In the genomic region with DNA sequence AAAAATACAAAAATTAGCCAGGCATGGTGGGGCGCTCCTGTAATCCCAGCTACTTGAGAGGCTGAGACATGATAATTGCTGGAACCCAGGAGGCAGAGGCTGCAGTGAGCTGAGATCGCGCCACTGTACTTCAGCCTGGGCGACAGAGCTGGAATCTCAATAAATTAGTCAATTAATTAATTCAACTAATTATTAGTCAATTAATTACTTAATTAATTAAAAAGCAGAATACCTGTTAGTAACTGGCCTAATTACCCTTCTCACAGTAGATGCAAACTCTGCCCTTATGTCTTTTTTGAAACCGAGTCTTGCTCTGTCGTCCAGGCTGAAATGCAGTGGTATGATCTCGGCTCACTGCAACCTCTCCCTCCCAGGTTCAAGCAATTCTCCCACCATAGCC, we compare ENCODE assay signal across 34 cellular contexts.
"Had no signal": no experiment of that assay in that cellular context is flagged by ENCODE, and none has a peak within 500 bp of the region (broad histone marks: within the 10 kb centered on the region; RNA-seq: fewer than 3 reads in every experiment).

No MANE protein-coding gene starts in this region.

- DNase-seq: Karpas-422, Kasumi-1, MG63, MM.1S, MV-4-11, NCI-H1048, NCI-H1092, NCI-H1092 treated with DMSO at 0.1 percent for 48 hours, NCI-H1105, NCI-H1105 treated with DMSO at 0.1 percent for 48 hours, NCI-H1417, NCI-H1417 treated with DMSO at 0.1 percent for 48 hours, NCI-H1436, NCI-H1436 treated with DMSO at 0.1 percent for 48 hours, NCI-H146, NCI-H1694, NCI-H1694 treated with DMSO at 0.1 percent for 48 hours, NCI-H187, NCI-H187 treated with DMSO at 0.1 percent for 48 hours, NCI-H1930, NCI-H2029, NCI-H2029 treated with DMSO at 0.1 percent for 48 hours, NCI-H2081, NCI-H2081 treated with DMSO at 0.1 percent for 48 hours, NCI-H2107, NCI-H2171, NCI-H2171 treated with DMSO at 0.1 percent for 48 hours, NCI-H2227 treated with DMSO at 0.1 percent for 48 hours, NCI-H226, NCI-H345, NCI-H446, NCI-H446 treated with DMSO at 0.1 percent for 48 hours, NCI-H510A, NCI-H510A treated with DMSO at 0.1 percent for 48 hours had no signal

- H3K36me3 ChIP-seq: MG63 had no signal

- H3K27me3 ChIP-seq: MG63 had no signal

- H3K4me3 ChIP-seq: MG63 had no signal
